In genomic region chr6:142696123-142696522, GRCh38 we compare ENCODE assay signal across 25 cellular contexts.
DNase-seq lines count a peak whose midpoint lies in the region; ATAC-seq, FAIRE-seq and TF ChIP-seq lines count a peak whose summit lies in the region.
"Had no signal": no experiment of that assay in that cellular context is flagged by ENCODE, and none has a peak within 500 bp of the region (broad histone marks: within the 10 kb centered on the region; RNA-seq: fewer than 3 reads in every experiment).

No MANE protein-coding gene starts in this region.

- CTCF ChIA-PET in HepG2 (lab: Yijun Ruan, JAX; ENCODE audit: low intra/inter-chr PET ratio, low total read pairs), result no interaction called here

- no peak for TF ChIP-seq RAD21 in HepG2 (CRISPR knock-in tag; IDR thresholded peaks at IDR 0.05)

- no peak overlapping the region for H3K4me3 ChIP-seq in astrocyte of the spinal cord (ENCODE audit: low read depth, low read length)
- no peak overlapping the region for H3K4me3 ChIP-seq in HepG2 (replicated peaks in 1 of 3; ENCODE audit: insufficient read depth in 1 of 3, low read depth in 2 of 3, low read length in 3 of 3)
- H3K4me3 ChIP-seq in thoracic aorta, result peak overlapping the region; percentile 1
- H3K4me3 ChIP-seq: esophagus muscularis mucosa, Peyer's patch, skin epidermis, thyroid gland had no signal

- no peak overlapping the region for H3K9ac ChIP-seq in HepG2 (ENCODE audit: insufficient read depth, low read depth, low read length)
- H3K9ac ChIP-seq: SK-N-SH had no signal

- POLR2A ChIA-PET in HepG2 (lab: Yijun Ruan, JAX), result no interaction called here

- whole genome bisulfite sequencing in HepG2 (ENCODE audit: low lambda C conversion rate), result 7% methylated on average over 3 of the region's 3 CpGs

- H3K27ac ChIP-seq in HepG2 (ENCODE audit: extremely low read length, insufficient read depth, low read length) (no peak overlapping the region), thoracic aorta (peak overlapping the region; percentile 79 to 83)
- H3K27ac ChIP-seq: esophagus muscularis mucosa, Peyer's patch, thyroid gland had no signal

- H3K4me2 ChIP-seq in HepG2 (ENCODE audit: low read depth, low read length), result no peak overlapping the region
- H3K4me2 ChIP-seq: SK-N-SH had no signal

- DNase-seq in HCEC 1CT (peak; percentile 43), astrocyte of the spinal cord (ENCODE audit: low read depth, low spot score) (peak; percentile 13), HepG2 (ENCODE audit: low spot score) (no peak), thoracic aorta (ENCODE audit: low spot score) (no peak), GM19239 (ENCODE audit: insufficient read length, low spot score) (no peak)
- DNase-seq: activated CD4-positive, alpha-beta T cell treated with anti-CD3 and anti-CD28 coated beads, Interleukin-2, amount 10 ng/mL, durations not matched to agents 7 days and 5 days; activated CD8-positive, alpha-beta memory T cell treated with anti-CD3 and anti-CD28 coated beads, Interleukin-2, amount 50 U/mL, for 4 hours; effector memory CD8-positive, alpha-beta T cell; MM.1S; natural killer cell; NCI-H1436; NCI-H510A treated with DMSO at 0.1 percent for 48 hours; Peyer's patch; SK-N-SH; stimulated activated CD4-positive, alpha-beta T cell treated with anti-CD3 and anti-CD28 coated beads, Interleukin-2, amount 100 ng/mL, for 24 hours; stimulated activated naive B cell treated with anti-CD40 and anti-IgM and Interleukin-4, amounts not matched to agents 10 μg/mL and 1 μg/mL and 100 μg/mL, for 72 hours; T-helper 2 cell; thyroid gland had no signal

- no peaks in the 10 kb centered on the region for H4K20me1 ChIP-seq in HepG2 (ENCODE audit: insufficient read depth, low read length)

- H3K4me1 ChIP-seq in HepG2 (ENCODE audit: insufficient read depth, low read length) (peaks cover 20% of the 10 kb centered on the region), thoracic aorta (ENCODE audit: control insufficient read depth in 1 of 2, low read depth in 2 of 2) (peaks cover 30 to 61% of the 10 kb centered on the region in 2 donors)

- H3K36me3 ChIP-seq in HepG2 (replicated peaks in 1 of 2; ENCODE audit: control insufficient read depth in 1 of 2, insufficient read depth in 2 of 2, low read length in 2 of 2) (no peaks in the 10 kb centered on the region), thoracic aorta (no peaks in the 10 kb centered on the region)
- H3K36me3 ChIP-seq: esophagus muscularis mucosa, Peyer's patch, thyroid gland had no signal

- no peak overlapping the region for H2AFZ ChIP-seq in HepG2 (ENCODE audit: low read length)

- no peaks in the 10 kb centered on the region for H3K9me3 ChIP-seq in HepG2 (ENCODE audit: low read length)
- H3K9me3 ChIP-seq in thoracic aorta, result no peaks in the 10 kb centered on the region
- H3K9me3 ChIP-seq: esophagus muscularis mucosa, Peyer's patch, SK-N-SH, thyroid gland had no signal

- BruUV-seq in HepG2 (replicated peaks; lab: Mats Ljungman, UMichigan), result no TSS peak

- in situ Hi-C loops in astrocyte of the spinal cord (cut with HindIII; ENCODE audit: low sequenced_read_pairs) (no loop called here), HepG2 (cut with HindIII; ENCODE audit: extremely low pct_ligation_motif_present, low pct_unique_long_range_greater_than_20kb) (no loop called here)

- no peak for TF ChIP-seq CTCF in astrocyte of the spinal cord (IDR thresholded peaks at IDR 0.05; ENCODE audit: low read depth, low read length)
- no peak for TF ChIP-seq CTCF in HepG2 (CRISPR knock-in tag; IDR thresholded peaks at IDR 0.05)
- TF ChIP-seq CTCF in thoracic aorta (IDR thresholded peaks at IDR 0.05), result no peak

- intact Hi-C loops in HepG2 (cut with micrococcal nuclease; ENCODE audit: unreplicated experiment), result loop anchor here (5.0 kb wide), 1 partner anchor 231 kb away; no protein-coding TSS in a partner anchor

- TF ChIP-seq EP300 in HepG2 (IDR thresholded peaks at IDR 0.05; ENCODE audit: low read depth in 2 of 2, low read length in 2 of 2) (no peak), HepG2 (CRISPR knock-in tag; IDR thresholded peaks at IDR 0.05; ENCODE audit: borderline replicate concordance) (no peak)

- ATAC-seq in HepG2, result peak; percentile 40
- no peak for ATAC-seq in thoracic aorta (ENCODE audit: insufficient number of reproducible peaks, low FRiP score, low read depth)
- no peak for ATAC-seq in GM18498 (IDR thresholded peaks at IDR 0.05; ENCODE audit: unreplicated experiment)
- no peak for ATAC-seq in GM19463 (IDR thresholded peaks at IDR 0.05; ENCODE audit: unreplicated experiment)
- ATAC-seq: activated naive CD4-positive, alpha-beta T cell treated with anti-CD3 and anti-CD28 coated beads, Interleukin-2, amount 50 U/mL, for 72 hours; activated T-helper 17 cell treated with anti-CD3 and anti-CD28 coated beads, Interleukin-2, amount 50 U/mL, for 72 hours; effector memory CD8-positive, alpha-beta T cell; natural killer cell; stimulated activated naive B cell treated with anti-CD40 and anti-IgM and Interleukin-4, amounts not matched to agents 10 μg/mL and 1 μg/mL and 100 μg/mL, for 72 hours had no signal

- FAIRE-seq in HepG2 (lab: Jason Lieb, UNC), result no peak
- FAIRE-seq in GM19239 (lab: Jason Lieb, UNC), result no peak
- FAIRE-seq: colon had no signal

- H3K79me2 ChIP-seq in HepG2 (ENCODE audit: insufficient read depth, low read length), result no peaks in the 10 kb centered on the region

- TF ChIP-seq POLR2A in HepG2 (IDR thresholded peaks at IDR 0.05; ENCODE audit: insufficient read depth in 1 of 2, low read depth in 2 of 2, low read length in 2 of 2), result no peak

- peaks cover 2 to 23% of the 10 kb centered on the region in 2 experiments; a peak in 4 of 5 replicates for H3K27me3 ChIP-seq in HepG2 (ENCODE audit: control insufficient read depth in 1 of 2, insufficient read depth in 2 of 2, low read length in 2 of 2)
- no peaks in the 10 kb centered on the region for H3K27me3 ChIP-seq in thoracic aorta (replicated peaks; ENCODE audit: insufficient read depth)
- H3K27me3 ChIP-seq: esophagus muscularis mucosa, Peyer's patch, thyroid gland had no signal

TF ChIP-seq in HepG2, 621 proteins besides CTCF, POLR2A, EP300 and RAD21:
- TF ChIP-seq ZNF530 (CRISPR knock-in tag; IDR thresholded peaks at IDR 0.05; ENCODE audit: low read depth), result no peak
- no peak for TF ChIP-seq ZNF660 (CRISPR knock-in tag; IDR thresholded peaks at IDR 0.05; ENCODE audit: borderline replicate concordance, low read depth)
- no peak for TF ChIP-seq ZNF879 (CRISPR knock-in tag; IDR thresholded peaks at IDR 0.05)
- TF ChIP-seq PTBP1 (IDR thresholded peaks at IDR 0.05; ENCODE audit: low read depth, low read length, poor library complexity, severe bottlenecking), result no peak
- TF ChIP-seq NBN (conservative IDR thresholded peaks at IDR 0.05), result no peak
- no peak for TF ChIP-seq ZBTB20 (CRISPR knock-in tag; IDR thresholded peaks at IDR 0.05; ENCODE audit: borderline replicate concordance, low read depth)
- TF ChIP-seq IRF9 (CRISPR knock-in tag; IDR thresholded peaks at IDR 0.05; ENCODE audit: borderline replicate concordance), result no peak
- TF ChIP-seq ZNF432 (CRISPR knock-in tag; IDR thresholded peaks at IDR 0.05; ENCODE audit: borderline replicate concordance), result no peak
- TF ChIP-seq ZNF564 (CRISPR knock-in tag; IDR thresholded peaks at IDR 0.05), result no peak
- no peak for TF ChIP-seq ZBTB1 (CRISPR knock-in tag; IDR thresholded peaks at IDR 0.05; ENCODE audit: borderline replicate concordance)
- TF ChIP-seq FOXC1 (CRISPR knock-in tag; IDR thresholded peaks at IDR 0.05; ENCODE audit: borderline replicate concordance), result no peak
- no peak for TF ChIP-seq HNRNPH1 (optimal IDR thresholded peaks at IDR 0.05; ENCODE audit: low read depth, low read length)
- TF ChIP-seq THRA (CRISPR knock-in tag; IDR thresholded peaks at IDR 0.05; ENCODE audit: borderline replicate concordance), result no peak
- TF ChIP-seq ZNF275 (CRISPR knock-in tag; IDR thresholded peaks at IDR 0.05; ENCODE audit: borderline replicate concordance), result no peak

Comparison
In these comparisons a context has a peak if more than half of its experiments do, and no peak if none do; other contexts are left out.
1. DNase-seq: peak in HCEC 1CT (single experiment) and astrocyte of the spinal cord (single experiment); none in HepG2 (single experiment), thoracic aorta (single experiment) and GM19239 (single experiment).